8 cellular contexts compared by ENCODE assay signal in genomic region chr11:68271023-68271780, GRCh38. TPM values are rescaled to one million over a fixed set of nuclear protein-coding genes. Genes with fewer than 3 reads are reported as not detected.
DNase-seq lines count a peak whose midpoint lies in the region; ATAC-seq and TF ChIP-seq lines count a peak whose summit lies in the region.

No MANE protein-coding gene starts in this region.

- H3K9me3 ChIP-seq in ectodermal cell (ENCODE audit: control insufficient read depth, low read length): no peaks in the 10 kb centered on the region
- no peaks in the 10 kb centered on the region for H3K9me3 ChIP-seq in lung (ENCODE audit: control insufficient read depth in 2 of 2, insufficient read depth in 1 of 2, low read length in 1 of 2)

- TF ChIP-seq CTCF in lung (IDR thresholded peaks at IDR 0.05; ENCODE audit: control extremely low read depth, extremely low read depth): no peak

- H3K27me3 ChIP-seq in ectodermal cell (ENCODE audit: control insufficient read depth, insufficient read depth, low read length, poor library complexity, severe bottlenecking) (no peaks in the 10 kb centered on the region), lung (ENCODE audit: control insufficient read depth, insufficient read depth) (no peaks in the 10 kb centered on the region)

- 7 to 8% methylated on average over 23 of the region's 23 CpGs for WGBS in ectodermal cell, 2 experiments
- 4 to 7% methylated on average over 23 of the region's 23 CpGs for WGBS in lung, 2 donors

- H3K4me1 ChIP-seq in ectodermal cell (ENCODE audit: control insufficient read depth, insufficient read depth, low read length): peaks cover 6% of the 10 kb centered on the region
- H3K4me1 ChIP-seq in lung (ENCODE audit: control insufficient read depth in 2 of 2, insufficient read depth in 2 of 2, low read length in 2 of 2): peaks cover 3 to 12% of the 10 kb centered on the region in 2 donors

- ATAC-seq in HG03159 (IDR thresholded peaks at IDR 0.05; ENCODE audit: unreplicated experiment): peak; percentile 6
- ATAC-seq in lung (ENCODE audit: insufficient read depth, low FRiP score): peak; percentile 17

- H3K4me3 ChIP-seq in ectodermal cell (ENCODE audit: insufficient read depth, low read depth, low read length) (peak overlapping the region; percentile 99), lung (peak overlapping the region; percentile 72)

- H3K36me3 ChIP-seq in ectodermal cell (ENCODE audit: control insufficient read depth, insufficient read depth, low read length): peaks cover 14% of the 10 kb centered on the region
- H3K36me3 ChIP-seq in lung (ENCODE audit: control insufficient read depth in 2 of 2, insufficient read depth in 2 of 2, low read length in 2 of 2): peaks cover 6 to 13% of the 10 kb centered on the region in 2 donors

- peak in 3 of 4 experiments; percentile 9 to 20 (median 14) for DNase-seq in activated CD4-positive, CD25-positive, alpha-beta regulatory T cell (lab: John Stamatoyannopoulos, UW)
- no peak for DNase-seq in activated CD4-positive, CD25-positive, alpha-beta regulatory T cell treated with anti-CD3 and anti-CD28 coated beads, Interleukin-2, amount 50 U/mL, for 72 hours
- DNase-seq in NCI-H510A (lab: John Stamatoyannopoulos, UW): peak; percentile 60
- DNase-seq in activated CD4-positive, alpha-beta T cell treated with anti-CD3 and anti-CD28 coated beads, Interleukin-2, amount 50 U/mL, for 24 hours (ENCODE audit: low read depth in 1 of 2, low spot score in 1 of 2): peak; percentile 19 to 43
- peak; percentile 55 for DNase-seq in lung (ENCODE audit: low spot score)
- DNase-seq in stimulated activated CD4-positive, alpha-beta T cell treated with anti-CD3 and anti-CD28 coated beads, TNF-alpha, amount 100 ng/mL, for 48 hours (ENCODE audit: low read depth in 3 of 3): peak; percentile 29 to 41 (median 40)

- H3K27ac ChIP-seq in ectodermal cell (ENCODE audit: insufficient read depth, low read depth, low read length, poor library complexity, severe bottlenecking) (peak overlapping the region; percentile 83), lung (ENCODE audit: low read depth in 1 of 2, low read length in 1 of 2) (peak overlapping the region; percentile 95 to 97)

RNA-seq across cellular contexts. Expression of gene C11orf24, which starts 0.6 kb away (rescaled TPM):
- polyA plus RNA-seq in ectodermal cell (2013, experiment 1 of 4): 33.8 TPM
- 29.3 TPM for polyA plus RNA-seq in ectodermal cell (2013, experiment 2 of 4)
- polyA plus RNA-seq in ectodermal cell (2013, experiment 3 of 4): 27.8 TPM
- 28.5 TPM for polyA plus RNA-seq in ectodermal cell (2013, experiment 4 of 4)
- total RNA-seq in lung: 10 to 100 TPM in 1 of 2 donors, 1 to 10 TPM in 1; 9.8 to 50.0 TPM
- 10 to 100 TPM; 25.4 to 33.9 TPM for polyA plus RNA-seq in lung

RNA-seq across cellular contexts. Expression of gene LRP5, which starts 41.2 kb away (rescaled TPM):
- 19.8 TPM for polyA plus RNA-seq in ectodermal cell (2013, experiment 1 of 4)
- 17.4 TPM for polyA plus RNA-seq in ectodermal cell (2013, experiment 2 of 4)
- 14.1 TPM for polyA plus RNA-seq in ectodermal cell (2013, experiment 3 of 4)
- polyA plus RNA-seq in ectodermal cell (2013, experiment 4 of 4): 15.5 TPM
- 10 to 100 TPM; 59.3 to 67.1 TPM for total RNA-seq in lung
- 10 to 100 TPM; 33.7 to 76.4 TPM for polyA plus RNA-seq in lung

RNA-seq across cellular contexts. Expression of gene KMT5B, which starts 58.1 kb away (rescaled TPM):
- 51.9 TPM for polyA plus RNA-seq in ectodermal cell (2013, experiment 1 of 4)
- polyA plus RNA-seq in ectodermal cell (2013, experiment 2 of 4): 59.1 TPM
- 46.7 TPM for polyA plus RNA-seq in ectodermal cell (2013, experiment 3 of 4)
- polyA plus RNA-seq in ectodermal cell (2013, experiment 4 of 4): 53.6 TPM
- 10 to 100 TPM; 35.7 to 78.2 TPM for total RNA-seq in lung
- polyA plus RNA-seq in lung: 10 to 100 TPM; 15.1 to 16.5 TPM
